ENCODE assay signal across 19 cellular contexts in genomic region chr15:25738171-25738792, GRCh38.
DNase-seq lines count a peak whose midpoint lies in the region; ATAC-seq and TF ChIP-seq lines count a peak whose summit lies in the region.
"Had no signal": no experiment of that assay in that cellular context is flagged by ENCODE, and none has a peak within 500 bp of the region (broad histone marks: within the 10 kb centered on the region; RNA-seq: fewer than 3 reads in every experiment).

No MANE protein-coding gene starts in this region.

- H3K27me3 ChIP-seq in lower lobe of right lung (ENCODE audit: low read depth) (no peaks in the 10 kb centered on the region), MG63 (no peaks in the 10 kb centered on the region)

- H3K36me3 ChIP-seq in lower lobe of right lung (peaks cover 13% of the 10 kb centered on the region), MG63 (no peaks in the 10 kb centered on the region)

- H3K27me3 Mint-ChIP-seq in stimulated activated memory B cell treated with anti-CD40 and anti-IgM and Interleukin-4, amounts not matched to agents 10 μg/mL and 1 μg/mL and 100 μg/mL, for 72 hours: peaks cover 20% of the 10 kb centered on the region
- H3K27me3 Mint-ChIP-seq: T-helper 17 cell had no signal

- no peak overlapping the region for H3K4me3 Mint-ChIP-seq in stimulated activated memory B cell treated with anti-CD40 and anti-IgM and Interleukin-4, amounts not matched to agents 10 μg/mL and 1 μg/mL and 100 μg/mL, for 72 hours
- H3K4me3 Mint-ChIP-seq: immature natural killer cell, naive B cell, T-helper 17 cell had no signal

- DNase-seq in CD1c-positive myeloid dendritic cell (ENCODE audit: extremely low spot score): peak; percentile 53
- DNase-seq in NCI-H1105 (lab: John Stamatoyannopoulos, UW): peak; percentile 55
- peak; percentile 21 for DNase-seq in ecto neural progenitor cell (ENCODE audit: low spot score)
- no peak for DNase-seq in lower lobe of right lung
- no peak for DNase-seq in MG63
- no peak for DNase-seq in NCI-H1092 (lab: John Stamatoyannopoulos, UW)
- DNase-seq in HuH-7 (ENCODE audit: low spot score): no peak
- DNase-seq: activated CD4-positive, alpha-beta T cell treated with anti-CD3 and anti-CD28 coated beads, Interleukin-2, amount 50 U/mL, for 1 hour; activated effector memory CD4-positive, alpha-beta T cell treated with anti-CD3 and anti-CD28 coated beads, Interleukin-2, amount 50 U/mL, for 16 hours; C1 segment of cervical spinal cord; central memory CD4-positive, alpha-beta T cell; immature natural killer cell; naive B cell; NCI-H187; stimulated activated CD4-positive, alpha-beta T cell treated with anti-CD3 and anti-CD28 coated beads, Interleukin-4, amount 100 ng/mL, for 4 hours; stimulated activated naive CD8-positive, alpha-beta T cell treated with anti-CD3 and anti-CD28 coated beads, Interleukin-15, Interleukin-2, amounts not matched to agents 100 U/mL and 50 U/mL, for 24 hours; T-helper 17 cell had no signal

- no peak for TF ChIP-seq CTCF in lower lobe of right lung (IDR thresholded peaks at IDR 0.05)

- no peaks in the 10 kb centered on the region for H3K36me3 Mint-ChIP-seq in stimulated activated memory B cell treated with anti-CD40 and anti-IgM and Interleukin-4, amounts not matched to agents 10 μg/mL and 1 μg/mL and 100 μg/mL, for 72 hours
- H3K36me3 Mint-ChIP-seq: naive B cell had no signal

- H3K4me3 ChIP-seq in lower lobe of right lung (no peak overlapping the region), MG63 (no peak overlapping the region)

- intact Hi-C loops in lower lobe of right lung (cut with DNase I): no loop called here

- ATAC-seq in lower lobe of right lung: peak; percentile 41 to 46
- no peak for ATAC-seq in stimulated activated memory B cell treated with anti-CD40 and anti-IgM and Interleukin-4, amounts not matched to agents 10 μg/mL and 1 μg/mL and 100 μg/mL, for 72 hours
- ATAC-seq: esophagus mucosa; stimulated activated naive CD8-positive, alpha-beta T cell treated with anti-CD3 and anti-CD28 coated beads, Interleukin-15, Interleukin-2, amounts not matched to agents 100 U/mL and 50 U/mL, for 24 hours; T-helper 17 cell had no signal

- peaks cover 20% of the 10 kb centered on the region for H3K4me1 Mint-ChIP-seq in stimulated activated memory B cell treated with anti-CD40 and anti-IgM and Interleukin-4, amounts not matched to agents 10 μg/mL and 1 μg/mL and 100 μg/mL, for 72 hours

- H3K27ac Mint-ChIP-seq in stimulated activated memory B cell treated with anti-CD40 and anti-IgM and Interleukin-4, amounts not matched to agents 10 μg/mL and 1 μg/mL and 100 μg/mL, for 72 hours: no peak overlapping the region
- H3K27ac Mint-ChIP-seq: naive B cell, T-helper 17 cell had no signal

- H3K4me1 ChIP-seq in lower lobe of right lung: peaks cover 5% of the 10 kb centered on the region

- H3K9me3 Mint-ChIP-seq in stimulated activated memory B cell treated with anti-CD40 and anti-IgM and Interleukin-4, amounts not matched to agents 10 μg/mL and 1 μg/mL and 100 μg/mL, for 72 hours: no peaks in the 10 kb centered on the region
- H3K9me3 Mint-ChIP-seq: immature natural killer cell, naive B cell had no signal

- H3K9me3 ChIP-seq in lower lobe of right lung (no peaks in the 10 kb centered on the region), MG63 (no peaks in the 10 kb centered on the region)

- H3K27ac ChIP-seq in lower lobe of right lung: no peak overlapping the region

Comparison
In these comparisons a context has a peak if more than half of its experiments do, and no peak if none do; other contexts are left out.
1. DNase-seq: peak in CD1c-positive myeloid dendritic cell (single experiment), NCI-H1105 (single experiment) and ecto neural progenitor cell (single experiment); none in lower lobe of right lung (single experiment), MG63 (single experiment), NCI-H1092 (single experiment) and HuH-7 (single experiment).